Comparison of ENCODE assay signal across 10 cellular contexts in genomic region chr11:73866586-73866996, GRCh38. TPM values are rescaled to one million over a fixed set of nuclear protein-coding genes. Genes with fewer than 3 reads are reported as not detected.
DNase-seq lines count a peak whose midpoint lies in the region; ATAC-seq and TF ChIP-seq lines count a peak whose summit lies in the region.
"Had no signal": no experiment of that assay in that cellular context is flagged by ENCODE, and none has a peak within 500 bp of the region (broad histone marks: within the 10 kb centered on the region; RNA-seq: fewer than 3 reads in every experiment).

No MANE protein-coding gene starts in this region.

- H3K4me3 ChIP-seq in retinal pigment epithelial cell (ENCODE audit: low read length): no peak overlapping the region

- H3K27me3 Mint-ChIP-seq in activated CD4-positive, alpha-beta memory T cell treated with anti-CD3 and anti-CD28 coated beads for 36 hours: no peaks in the 10 kb centered on the region

- ATAC-seq in foreskin keratinocyte (peak; percentile 87), GM21367 (IDR thresholded peaks at IDR 0.05; ENCODE audit: unreplicated experiment) (no peak), HG02840 (IDR thresholded peaks at IDR 0.05; ENCODE audit: low FRiP score, unreplicated experiment) (no peak)

- intact Hi-C loops in activated CD4-positive, alpha-beta memory T cell treated with anti-CD3 and anti-CD28 coated beads for 36 hours (cut with micrococcal nuclease): no loop called here

- peaks cover 14% of the 10 kb centered on the region for H3K36me3 Mint-ChIP-seq in activated CD4-positive, alpha-beta memory T cell treated with anti-CD3 and anti-CD28 coated beads for 36 hours

- no peak overlapping the region for H3K27ac Mint-ChIP-seq in activated CD4-positive, alpha-beta memory T cell treated with anti-CD3 and anti-CD28 coated beads for 36 hours

- no peaks in the 10 kb centered on the region for H3K27me3 ChIP-seq in foreskin keratinocyte

- H3K27ac ChIP-seq in foreskin keratinocyte: no peak overlapping the region

- H3K4me1 ChIP-seq in foreskin keratinocyte: peaks cover 10% of the 10 kb centered on the region

- DNase-seq in ELR (ENCODE audit: low read depth) (peak; percentile 92), SK-N-DZ (ENCODE audit: low spot score) (peak; percentile 32), foreskin keratinocyte (peak; percentile 70 to 84), retinal pigment epithelial cell (ENCODE audit: low read depth) (peak; percentile 20), cerebellar nuclear complex (lab: John Stamatoyannopoulos, UW) (no peak)
- DNase-seq in activated CD4-positive, alpha-beta memory T cell treated with anti-CD3 and anti-CD28 coated beads for 36 hours: no peak
- DNase-seq: GOT3; stimulated activated CD8-positive, alpha-beta memory T cell treated with anti-CD3 and anti-CD28 coated beads, Interleukin-4, amount 100 ng/mL, for 48 hours had no signal

- CTCF ChIA-PET in activated CD4-positive, alpha-beta memory T cell treated with anti-CD3 and anti-CD28 coated beads for 36 hours (lab: Charles Lee): interaction anchor here (0.7 kb wide), 1 partner anchor 10 kb away, joined by 3 read pairs; no protein-coding TSS in a partner anchor

- no peaks in the 10 kb centered on the region for H3K9me3 Mint-ChIP-seq in activated CD4-positive, alpha-beta memory T cell treated with anti-CD3 and anti-CD28 coated beads for 36 hours

- peaks cover 9% of the 10 kb centered on the region for H3K4me1 Mint-ChIP-seq in activated CD4-positive, alpha-beta memory T cell treated with anti-CD3 and anti-CD28 coated beads for 36 hours (ENCODE audit: low read depth)

- H3K4me3 Mint-ChIP-seq in activated CD4-positive, alpha-beta memory T cell treated with anti-CD3 and anti-CD28 coated beads for 36 hours: no peak overlapping the region

- POLR2A ChIA-PET in activated CD4-positive, alpha-beta memory T cell treated with anti-CD3 and anti-CD28 coated beads for 36 hours (lab: Charles Lee): no interaction called here

- no peak for TF ChIP-seq CTCF in foreskin keratinocyte (conservative IDR thresholded peaks at IDR 0.05)
- TF ChIP-seq CTCF in retinal pigment epithelial cell (conservative IDR thresholded peaks at IDR 0.05; ENCODE audit: low read depth, low read length): no peak

RNA-seq across cellular contexts. Expression of gene COA4, which starts 10.1 kb away (rescaled TPM):
- 133 and 155 TPM in 2 replicates for polyA plus RNA-seq in SK-N-DZ (2014; cell fraction: cytosol; rRNA removed)
- polyA plus RNA-seq in SK-N-DZ (2014; cell fraction: nucleus; rRNA removed): 84.2 and 93.5 TPM in 2 replicates
- total RNA-seq in foreskin keratinocyte: 75.8 and 77.2 TPM in 2 replicates
- 101 and 108 TPM in 2 replicates for polyA plus RNA-seq in foreskin keratinocyte
- total RNA-seq in activated CD4-positive, alpha-beta memory T cell treated with anti-CD3 and anti-CD28 coated beads for 36 hours: 10 to 100 TPM; 89.5 to 91.6 TPM

RNA-seq across cellular contexts. Expression of gene PAAF1, which starts 10.2 kb away (rescaled TPM):
- polyA plus RNA-seq in SK-N-DZ (2014; cell fraction: cytosol; rRNA removed): 22.7 and 24.8 TPM in 2 replicates
- 13.0 and 27.7 TPM in 2 replicates for polyA plus RNA-seq in SK-N-DZ (2014; cell fraction: nucleus; rRNA removed)
- total RNA-seq in foreskin keratinocyte: 12.0 and 16.1 TPM in 2 replicates
- 16.3 and 23.2 TPM in 2 replicates for polyA plus RNA-seq in foreskin keratinocyte
- total RNA-seq in activated CD4-positive, alpha-beta memory T cell treated with anti-CD3 and anti-CD28 coated beads for 36 hours: 10 to 100 TPM; 29.9 to 33.8 TPM

Comparison
In these comparisons a context has a peak if more than half of its experiments do, and no peak if none do; other contexts are left out.
1. DNase-seq: peak in ELR (single experiment), SK-N-DZ (single experiment), foreskin keratinocyte (2 of 2) and retinal pigment epithelial cell (single experiment); none in activated CD4-positive, alpha-beta memory T cell treated with anti-CD3 and anti-CD28 coated beads for 36 hours (single experiment) and cerebellar nuclear complex (0 of 2).